Comparison of ENCODE assay signal across 8 cellular contexts in the genomic region with DNA sequence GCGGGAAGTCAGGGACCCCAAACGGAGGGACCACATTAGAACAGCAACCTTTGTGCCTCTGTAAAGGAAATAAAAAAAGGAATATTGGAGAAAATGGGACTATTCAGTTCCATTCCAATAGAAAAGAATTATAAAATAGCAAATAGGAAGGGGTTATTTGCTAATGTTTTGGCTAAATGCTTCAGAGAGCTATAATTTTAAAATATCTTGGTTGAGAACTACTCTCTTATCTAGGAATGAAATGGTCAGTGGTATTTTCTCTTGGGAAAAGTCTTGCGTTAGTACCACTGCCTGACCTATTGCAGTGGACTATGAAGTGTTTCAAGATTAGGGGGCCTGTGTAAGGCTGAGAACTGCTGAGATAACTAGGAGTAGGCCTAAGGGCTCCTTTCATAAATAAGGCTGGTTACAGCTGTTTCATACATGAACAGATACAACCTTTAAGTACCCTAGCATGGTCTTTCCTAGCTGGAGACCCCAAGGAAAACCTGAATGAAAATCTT. TPM values are rescaled to one million over a fixed set of nuclear protein-coding genes. Genes with fewer than 3 reads are reported as not detected.
DNase-seq lines count a peak whose midpoint lies in the region; ATAC-seq and TF ChIP-seq lines count a peak whose summit lies in the region.

No MANE protein-coding gene starts in this region.

- H3K9me3 Mint-ChIP-seq in MCF 10A (ENCODE audit: unreplicated experiment): peaks cover 11% of the 10 kb centered on the region

- H3K36me3 ChIP-seq in thoracic aorta: no peaks in the 10 kb centered on the region

- H3K4me1 Mint-ChIP-seq in MCF 10A (ENCODE audit: insufficient read depth, unreplicated experiment): peaks cover 43% of the 10 kb centered on the region

- POLR2A ChIA-PET in MCF 10A (lab: Yijun Ruan, JAX): interaction anchor here (0.6 to 10.7 kb wide), 16 partner anchors 10 to 748 kb away, joined by 3 to 214 read pairs (median 5); a partner anchor contains a TSS

- no peaks in the 10 kb centered on the region for H3K9me3 ChIP-seq in thoracic aorta

- intact Hi-C loops in MCF 10A (cut with micrococcal nuclease): no loop called here

- H3K4me1 ChIP-seq in thoracic aorta (ENCODE audit: control insufficient read depth in 1 of 2, low read depth in 2 of 2): peaks cover 14 to 50% of the 10 kb centered on the region in 2 donors

- CTCF ChIA-PET in MCF 10A (lab: Yijun Ruan, JAX): interaction anchor here (0.6 to 2.1 kb wide), 7 partner anchors 9 to 502 kb away, joined by 3 to 8 read pairs (median 5); no protein-coding TSS in a partner anchor

- TSS peak; percentile 63 for BruUV-seq in MCF 10A (replicated peaks; lab: Mats Ljungman, UMichigan)

- no peaks in the 10 kb centered on the region for H3K27me3 ChIP-seq in thoracic aorta (replicated peaks; ENCODE audit: insufficient read depth)

- TF ChIP-seq CTCF in MCF 10A (IDR thresholded peaks at IDR 0.05; ENCODE audit: unreplicated experiment) (no peak), thoracic aorta (IDR thresholded peaks at IDR 0.05) (no peak)

- no peak overlapping the region for H3K4me3 ChIP-seq in thoracic aorta

- DNase-seq in NCI-H82 (lab: John Stamatoyannopoulos, UW) (peak; percentile 7), NCI-H82 treated with DMSO at 0.1 percent for 48 hours (lab: John Stamatoyannopoulos, UW; ENCODE audit: unreplicated experiment) (no peak), MCF 10A (ENCODE audit: unreplicated experiment) (no peak), left kidney (ENCODE audit: low read depth, low spot score) (peak; percentile 12), thoracic aorta (ENCODE audit: low spot score) (no peak)

- H3K36me3 Mint-ChIP-seq in MCF 10A (ENCODE audit: insufficient read depth, unreplicated experiment): peaks cover 10% of the 10 kb centered on the region

- no peak overlapping the region for H3K4me3 Mint-ChIP-seq in MCF 10A (ENCODE audit: unreplicated experiment)

- ATAC-seq in thoracic aorta (ENCODE audit: insufficient number of reproducible peaks, low FRiP score, low read depth): no peak
- ATAC-seq in GM18511 (IDR thresholded peaks at IDR 0.05; ENCODE audit: unreplicated experiment): no peak
- no peak for ATAC-seq in activated CD4-positive, CD25-positive, alpha-beta regulatory T cell treated with anti-CD3 and anti-CD28 coated beads, Interleukin-2, amount 50 U/mL, for 24 hours
- no peak for ATAC-seq in HG03460 (IDR thresholded peaks at IDR 0.05; ENCODE audit: unreplicated experiment)

- H3K27ac Mint-ChIP-seq in MCF 10A (ENCODE audit: low read depth, unreplicated experiment): peak overlapping the region; percentile 100

- H3K27me3 Mint-ChIP-seq in MCF 10A (ENCODE audit: insufficient read depth, unreplicated experiment): no peaks in the 10 kb centered on the region

- peak overlapping the region; percentile 93 to 95 for H3K27ac ChIP-seq in thoracic aorta

RNA-seq across cellular contexts. Expression of a gene that starts 6.9 kb away (rescaled TPM):
- total RNA-seq in MCF 10A (2022): 28.7 and 34.5 TPM in 2 replicates
- 10 to 100 TPM; 36.9 to 44.3 TPM for total RNA-seq in thoracic aorta

Comparison
In these comparisons a context has a peak if more than half of its experiments do, and no peak if none do; other contexts are left out.
1. DNase-seq: peak in NCI-H82 (single experiment) and left kidney (single experiment); none in NCI-H82 treated with DMSO at 0.1 percent for 48 hours (single experiment), MCF 10A (single experiment) and thoracic aorta (single experiment).